12 cellular contexts compared by ENCODE assay signal in genomic region chr17:16001498-16001897, GRCh38. TPM values are rescaled to one million over a fixed set of nuclear protein-coding genes. Genes with fewer than 3 reads are reported as not detected.
A peak's percentile ranks its signal among the peaks of the same experiment; 100 is the strongest.
DNase-seq lines count a peak whose midpoint lies in the region; ATAC-seq and TF ChIP-seq lines count a peak whose summit lies in the region.
"Had no signal": no experiment of that assay in that cellular context is flagged by ENCODE, and none has a peak within 500 bp of the region (broad histone marks: within the 10 kb centered on the region; RNA-seq: fewer than 3 reads in every experiment).

No MANE protein-coding gene starts in this region.

- TF ChIP-seq CTCF in brain (conservative IDR thresholded peaks at IDR 0.05): no peak
- no peak for TF ChIP-seq CTCF in stomach (IDR thresholded peaks at IDR 0.05)
- TF ChIP-seq CTCF in mucosa of descending colon (IDR thresholded peaks at IDR 0.05): no peak

- peaks cover 27% of the 10 kb centered on the region for H3K36me3 Mint-ChIP-seq in CD4-positive, CD25-positive, alpha-beta regulatory T cell
- H3K36me3 Mint-ChIP-seq in brain: peaks cover 67% of the 10 kb centered on the region

- no peak overlapping the region for H2BK15ac ChIP-seq in mesendoderm (replicated peaks; ENCODE audit: low read depth)

- H3K56ac ChIP-seq in mesendoderm (ENCODE audit: low read length): no peak overlapping the region

- no peak overlapping the region for H2BK5ac ChIP-seq in mesendoderm (ENCODE audit: low read length)

- ATAC-seq in CD4-positive, CD25-positive, alpha-beta regulatory T cell (ENCODE audit: low read depth in 2 of 2): no peak
- no peak for ATAC-seq in mucosa of descending colon

- H3K4me1 ChIP-seq in CD4-positive, CD25-positive, alpha-beta regulatory T cell (ENCODE audit: control insufficient read depth, insufficient read depth, low read length, poor library complexity, severe bottlenecking): peaks cover 22% of the 10 kb centered on the region
- H3K4me1 ChIP-seq in HUES64 (ENCODE audit: insufficient read depth, low read length) (peaks cover 4% of the 10 kb centered on the region; the same call in 1 of the 2 replicates), mesendoderm (ENCODE audit: control insufficient read depth, low read depth, low read length) (peaks cover 3% of the 10 kb centered on the region), stomach (peaks cover 16 to 33% (median 25%) of the 10 kb centered on the region in 4 donors), mucosa of descending colon (ENCODE audit: low read depth) (peaks cover 8% of the 10 kb centered on the region)

- H3K4me2 ChIP-seq in mesendoderm (ENCODE audit: low read length): peak overlapping the region; percentile 89

- no peaks in the 10 kb centered on the region for H3K9me3 Mint-ChIP-seq in CD4-positive, CD25-positive, alpha-beta regulatory T cell
- H3K9me3 Mint-ChIP-seq in brain: peaks cover 0 to 14% (median 6%) of the 10 kb centered on the region in 5 experiments

- no peak overlapping the region for H3K18ac ChIP-seq in mesendoderm (ENCODE audit: low read length)

- peak overlapping the region; percentile 90 to 98 (median 92) for H3K4me3 Mint-ChIP-seq in CD4-positive, CD25-positive, alpha-beta regulatory T cell
- H3K4me3 Mint-ChIP-seq in brain: peak overlapping the region; percentile 89 to 99 (median 90)

- H4K8ac ChIP-seq in mesendoderm (ENCODE audit: low read depth, low read length): no peak overlapping the region

- peaks cover 27 to 46% (median 30%) of the 10 kb centered on the region in 4 donors for H3K4me1 Mint-ChIP-seq in CD4-positive, CD25-positive, alpha-beta regulatory T cell
- H3K4me1 Mint-ChIP-seq in brain: peaks cover 39% of the 10 kb centered on the region

- H3K79me2 ChIP-seq in mesendoderm (ENCODE audit: control insufficient read depth, insufficient read depth, low read length): peaks cover 20% of the 10 kb centered on the region

- no peak overlapping the region for H2BK120ac ChIP-seq in mesendoderm (ENCODE audit: low read depth, low read length)

- peaks cover 47% of the 10 kb centered on the region for H3K36me3 ChIP-seq in CD4-positive, CD25-positive, alpha-beta regulatory T cell (ENCODE audit: control insufficient read depth, insufficient read depth, low read length)
- H3K36me3 ChIP-seq in HUES64 (ENCODE audit: insufficient read depth, low read length): peaks cover 59% of the 10 kb centered on the region
- peaks cover 4% of the 10 kb centered on the region for H3K36me3 ChIP-seq in mesendoderm (ENCODE audit: control insufficient read depth, insufficient read depth, low read length)
- peaks cover 37 to 57% (median 54%) of the 10 kb centered on the region in 4 donors for H3K36me3 ChIP-seq in stomach
- no peaks in the 10 kb centered on the region for H3K36me3 ChIP-seq in mucosa of descending colon (ENCODE audit: low read depth)

- H2AK5ac ChIP-seq in mesendoderm (ENCODE audit: low read length): no peak overlapping the region

- H3K27me3 ChIP-seq in CD4-positive, CD25-positive, alpha-beta regulatory T cell (ENCODE audit: control insufficient read depth, insufficient read depth, low read length): no peaks in the 10 kb centered on the region
- H3K27me3 ChIP-seq in HUES64 (ENCODE audit: insufficient read depth, low read length) (no peaks in the 10 kb centered on the region), mesendoderm (ENCODE audit: insufficient read depth, low read length, poor library complexity) (no peaks in the 10 kb centered on the region), stomach (no peaks in the 10 kb centered on the region)

- DNase-seq in CD4-positive, CD25-positive, alpha-beta regulatory T cell: no peak
- DNase-seq in mesendoderm: no peak
- no peak for DNase-seq in stomach
- DNase-seq in NCI-H128 (lab: John Stamatoyannopoulos, UW; ENCODE audit: unreplicated experiment): no peak
- DNase-seq in activated CD4-positive, CD25-positive, alpha-beta regulatory T cell treated with anti-CD3 and anti-CD28 coated beads, Interleukin-2, amount 50 U/mL, for 72 hours: no peak
- no peak for DNase-seq in mucosa of descending colon
- DNase-seq: DMS79 treated with DMSO at 0.1 percent for 48 hours, hypothalamus, NCI-H526 treated with DMSO at 0.1 percent for 48 hours, posterior cingulate gyrus had no signal

- no peak overlapping the region for H3K27ac ChIP-seq in CD4-positive, CD25-positive, alpha-beta regulatory T cell (ENCODE audit: insufficient read depth, low read length, poor library complexity, severe bottlenecking)
- no peak overlapping the region for H3K27ac ChIP-seq in HUES64 (ENCODE audit: low read depth, low read length)
- H3K27ac ChIP-seq in mesendoderm (ENCODE audit: low read depth, low read length): no peak overlapping the region
- no peak overlapping the region for H3K27ac ChIP-seq in stomach

- no peaks in the 10 kb centered on the region for H3K27me3 Mint-ChIP-seq in CD4-positive, CD25-positive, alpha-beta regulatory T cell
- H3K27me3 Mint-ChIP-seq in brain: peaks cover 8% of the 10 kb centered on the region

- TF ChIP-seq EP300 in stomach (IDR thresholded peaks at IDR 0.05): no peak

- no peak overlapping the region for H3K23ac ChIP-seq in mesendoderm (ENCODE audit: low read length)

- no peak for TF ChIP-seq POLR2A in stomach (IDR thresholded peaks at IDR 0.05)

- peak overlapping the region in 2 of 3 donors; percentile 88 to 93 for H3K27ac Mint-ChIP-seq in CD4-positive, CD25-positive, alpha-beta regulatory T cell
- peak overlapping the region; percentile 58 to 96 (median 89) for H3K27ac Mint-ChIP-seq in brain

- peak overlapping the region; percentile 91 for H3K4me3 ChIP-seq in CD4-positive, CD25-positive, alpha-beta regulatory T cell (ENCODE audit: low read depth, low read length)
- H3K4me3 ChIP-seq in HUES64 (ENCODE audit: low read length): peak overlapping the region; percentile 89; the same call in 1 of the 2 replicates
- H3K4me3 ChIP-seq in mesendoderm (ENCODE audit: low read length): no peak overlapping the region
- peak overlapping the region in 1 of 4 donors; percentile 79 for H3K4me3 ChIP-seq in stomach
- no peak overlapping the region for H3K4me3 ChIP-seq in mucosa of descending colon

- H3K9ac ChIP-seq in HUES64 (ENCODE audit: low read depth, low read length) (no peak overlapping the region), mesendoderm (ENCODE audit: low read length) (no peak overlapping the region)

- H3K4ac ChIP-seq in mesendoderm (ENCODE audit: low read depth, low read length): no peak overlapping the region

- no peaks in the 10 kb centered on the region for H3K9me3 ChIP-seq in CD4-positive, CD25-positive, alpha-beta regulatory T cell (ENCODE audit: control insufficient read depth in 2 of 2, low read length in 2 of 2)
- H3K9me3 ChIP-seq in HUES64 (ENCODE audit: insufficient read depth, low read depth, low read length): peaks cover 6% of the 10 kb centered on the region
- H3K9me3 ChIP-seq in stomach: no peaks in the 10 kb centered on the region
- H3K9me3 ChIP-seq in mucosa of descending colon: no peaks in the 10 kb centered on the region

- intact Hi-C loops in stomach (cut with DNase I; ENCODE audit: low total_unique reads): no loop called here
- intact Hi-C loops in mucosa of descending colon (cut with DNase I, micrococcal nuclease): no loop called here

- peaks cover 14% of the 10 kb centered on the region for H3K79me1 ChIP-seq in mesendoderm (ENCODE audit: low read length)

- no peak overlapping the region for H4K5ac ChIP-seq in mesendoderm (ENCODE audit: low read length)

RNA-seq across cellular contexts. Expression of gene TTC19, which starts 1.9 kb away (rescaled TPM):
- 44.3 TPM for total RNA-seq in CD4-positive, CD25-positive, alpha-beta regulatory T cell
- polyA plus RNA-seq in CD4-positive, CD25-positive, alpha-beta regulatory T cell: 10 to 100 TPM; 28.7 to 38.2 (median 29.0) TPM
- 41.9 TPM for polyA plus RNA-seq in HUES64 (2013, experiment 1 of 2)
- polyA plus RNA-seq in HUES64 (2013, experiment 2 of 2): 46.1 TPM
- polyA plus RNA-seq in brain (ENCODE audit: insufficient read depth, low read depth, low replicate concordance) (35.8 TPM), stomach (10 to 100 TPM; 12.6 to 16.2 (median 14.1) TPM)
- polyA plus RNA-seq in mesendoderm (2013, experiment 1 of 2): 31.5 TPM
- polyA plus RNA-seq in mesendoderm (2013, experiment 2 of 2): 32.0 TPM
- total RNA-seq in stomach (1,000 to 10,000 TPM in 1 of 5 donors, 10 to 100 TPM in 4; 44.6 to 1,106 (median 63.6) TPM), mucosa of descending colon (10 to 100 TPM; 32.5 to 52.2 (median 41.9) TPM)

RNA-seq across cellular contexts. Expression of gene ZSWIM7, which starts 2.0 kb away (rescaled TPM):
- 11.6 TPM for total RNA-seq in CD4-positive, CD25-positive, alpha-beta regulatory T cell
- 10 to 100 TPM; 43.5 to 55.2 (median 51.2) TPM for polyA plus RNA-seq in CD4-positive, CD25-positive, alpha-beta regulatory T cell
- polyA plus RNA-seq in HUES64 (2013, experiment 1 of 2): 41.6 TPM
- 47.5 TPM for polyA plus RNA-seq in HUES64 (2013, experiment 2 of 2)
- 55.9 TPM for polyA plus RNA-seq in brain (ENCODE audit: insufficient read depth, low read depth, low replicate concordance)
- 34.6 TPM for polyA plus RNA-seq in mesendoderm (2013, experiment 1 of 2)
- polyA plus RNA-seq in mesendoderm (2013, experiment 2 of 2): 33.3 TPM
- 10 to 100 TPM in 2 of 5 donors, 1 to 10 TPM in 2, not detected in 1; 4.5 to 20.0 (median 10.2) TPM for total RNA-seq in stomach
- polyA plus RNA-seq in stomach: 10 to 100 TPM; 29.8 to 43.5 (median 36.4) TPM
- total RNA-seq in mucosa of descending colon: 10 to 100 TPM; 17.3 to 32.1 (median 26.0) TPM

RNA-seq across cellular contexts. Expression of gene ADORA2B, which starts 56.6 kb away (rescaled TPM):
- total RNA-seq in CD4-positive, CD25-positive, alpha-beta regulatory T cell: not detected
- under 1 TPM in 3 of 4 donors, not detected in 1; 0.18 to 0.99 (median 0.39) TPM for polyA plus RNA-seq in CD4-positive, CD25-positive, alpha-beta regulatory T cell
- polyA plus RNA-seq in HUES64 (2013, experiment 1 of 2): 2.0 TPM
- polyA plus RNA-seq in HUES64 (2013, experiment 2 of 2): 3.1 TPM
- polyA plus RNA-seq in brain (ENCODE audit: insufficient read depth, low read depth, low replicate concordance) (3.4 TPM), stomach (1 to 10 TPM in 1 of 3 donors, under 1 TPM in 2; 0.25 to 6.3 (median 0.61) TPM)
- polyA plus RNA-seq in mesendoderm (2013, experiment 1 of 2): 1.2 TPM
- 1.6 TPM for polyA plus RNA-seq in mesendoderm (2013, experiment 2 of 2)
- total RNA-seq in stomach (10 to 100 TPM in 1 of 5 donors, 1 to 10 TPM in 1, under 1 TPM in 1, not detected in 2; 0.72 to 18.8 (median 3.5) TPM), mucosa of descending colon (10 to 100 TPM; 11.9 to 32.9 (median 24.4) TPM)

Comparison
In these comparisons a context has a peak if more than half of its experiments do, and no peak if none do; other contexts are left out.
1. H3K4me3 ChIP-seq: peak in CD4-positive, CD25-positive, alpha-beta regulatory T cell (single experiment) and HUES64 (single experiment); none in mesendoderm (single experiment) and mucosa of descending colon (single experiment).